In genomic region chr10:75377869-75378268, GRCh38 we compare ENCODE assay signal across 2 cellular contexts.
TF ChIP-seq lines count a peak whose summit lies in the region.

No MANE protein-coding gene starts in this region.

TF ChIP-seq in HEK293, 187 proteins besides CTCF, POLR2A, EP300 and RAD21 (continued from another document):
- TF ChIP-seq, protein P1, sequence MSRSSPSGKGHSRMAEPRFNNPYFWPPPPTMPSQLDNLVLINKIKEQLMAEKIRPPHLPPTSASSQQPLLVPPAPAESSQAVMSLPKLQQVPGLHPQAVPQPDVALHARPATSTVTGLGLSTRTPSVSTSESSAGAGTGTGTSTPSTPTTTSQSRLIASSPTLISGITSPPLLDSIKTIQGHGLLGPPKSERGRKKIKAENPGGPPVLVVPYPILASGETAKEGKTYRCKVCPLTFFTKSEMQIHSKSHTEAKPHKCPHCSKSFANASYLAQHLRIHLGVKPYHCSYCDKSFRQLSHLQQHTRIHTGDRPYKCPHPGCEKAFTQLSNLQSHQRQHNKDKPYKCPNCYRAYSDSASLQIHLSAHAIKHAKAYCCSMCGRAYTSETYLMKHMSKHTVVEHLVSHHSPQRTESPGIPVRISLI (tag by site-specific recombination; IDR thresholded peaks at IDR 0.05) = no peak
- TF ChIP-seq GLIS1 (tag by site-specific recombination; IDR thresholded peaks at IDR 0.05) (peak; percentile 41), ZBTB48 (tag by site-specific recombination; IDR thresholded peaks at IDR 0.05) (no peak), ZSCAN23 (tag by site-specific recombination; IDR thresholded peaks at IDR 0.05) (no peak), ZNF274 (IDR thresholded peaks at IDR 0.05; ENCODE audit: low read length) (no peak), ZNF274 (tag by site-specific recombination; IDR thresholded peaks at IDR 0.05; ENCODE audit: borderline replicate concordance) (no peak), ZNF670 (tag by site-specific recombination; IDR thresholded peaks at IDR 0.05; ENCODE audit: low read depth) (no peak), ZNF311 (tag by site-specific recombination; IDR thresholded peaks at IDR 0.05; ENCODE audit: borderline replicate concordance) (no peak), ZIC2 (tag by site-specific recombination; IDR thresholded peaks at IDR 0.05) (no peak), ZNF169 (tag by site-specific recombination; IDR thresholded peaks at IDR 0.05) (no peak), ZNF214 (tag by site-specific recombination; IDR thresholded peaks at IDR 0.05; ENCODE audit: borderline replicate concordance) (no peak), ZFP37 (tag by site-specific recombination; IDR thresholded peaks at IDR 0.05) (no peak), ZFP69B (tag by site-specific recombination; IDR thresholded peaks at IDR 0.05) (no peak), MYNN (tag by site-specific recombination; IDR thresholded peaks at IDR 0.05; ENCODE audit: borderline replicate concordance) (no peak)

TF ChIP-seq in neural cell, 6 proteins besides CTCF, POLR2A, EP300 and RAD21 (continued from another document):
- no peak for TF ChIP-seq SMC3 (conservative IDR thresholded peaks at IDR 0.05; ENCODE audit: poor library complexity)
TF ChIP-seq in neural cell: peak in this region for 0.
